19 cellular contexts compared by ENCODE assay signal in genomic region chr5:105033642-105034217, GRCh38.
A peak's percentile ranks its signal among the peaks of the same experiment; 100 is the strongest.
DNase-seq lines count a peak whose midpoint lies in the region; ATAC-seq and TF ChIP-seq lines count a peak whose summit lies in the region.
"Had no signal": no experiment of that assay in that cellular context is flagged by ENCODE, and none has a peak within 500 bp of the region (broad histone marks: within the 10 kb centered on the region; RNA-seq: fewer than 3 reads in every experiment).

No MANE protein-coding gene starts in this region.

- ATAC-seq in GM21737 (IDR thresholded peaks at IDR 0.05; ENCODE audit: unreplicated experiment) = no peak

- no peaks in the 10 kb centered on the region for H3K4me1 ChIP-seq in PC-9 (replicated peaks; ENCODE audit: insufficient read depth)
- H3K4me1 ChIP-seq in transverse colon = peaks cover 0 to 14% (median 2%) of the 10 kb centered on the region in 4 donors
- no peaks in the 10 kb centered on the region for H3K4me1 ChIP-seq in breast epithelium

- H3K79me2 ChIP-seq in PC-9 (ENCODE audit: low read depth) = no peaks in the 10 kb centered on the region

- no peaks in the 10 kb centered on the region for H3K36me3 ChIP-seq in PC-9 (ENCODE audit: low read depth)
- H3K36me3 ChIP-seq in transverse colon = no peaks in the 10 kb centered on the region
- no peaks in the 10 kb centered on the region for H3K36me3 ChIP-seq in breast epithelium

- H3F3A ChIP-seq in PC-9 (ENCODE audit: insufficient read depth, low read depth) = no peaks in the 10 kb centered on the region

- CTCF ChIA-PET in PC-9 (lab: Charles Lee) = no interaction called here

- POLR2A ChIA-PET in PC-9 (lab: Charles Lee; ENCODE audit: unreplicated experiment) = no interaction called here

- no peaks in the 10 kb centered on the region for H3K27me3 Mint-ChIP-seq in glutamatergic neuron (ENCODE audit: unreplicated experiment)

- no peak overlapping the region for H3K4me2 ChIP-seq in PC-9

- H3K9me3 ChIP-seq in PC-9 (ENCODE audit: insufficient read depth, low read depth) (no peaks in the 10 kb centered on the region), transverse colon (no peaks in the 10 kb centered on the region), breast epithelium (peaks cover 0 to 4% of the 10 kb centered on the region in 2 donors)

- peak overlapping the region; percentile 18 for H3K27ac Mint-ChIP-seq in glutamatergic neuron (ENCODE audit: unreplicated experiment)
- H3K27ac Mint-ChIP-seq: CD14-positive monocyte, H9 had no signal

- intact Hi-C loops in PC-9 (cut with micrococcal nuclease; ENCODE audit: unreplicated experiment) (no loop called here), transverse colon (cut with DNase I; ENCODE audit: low total_unique reads) (no loop called here), breast epithelium (cut with DNase I; ENCODE audit: low total_unique reads) (no loop called here)

- H4K20me1 ChIP-seq in PC-9 (ENCODE audit: insufficient read depth) = no peaks in the 10 kb centered on the region

- TF ChIP-seq CTCF in PC-9 (conservative IDR thresholded peaks at IDR 0.05) (no peak), glutamatergic neuron (IDR thresholded peaks at IDR 0.05; ENCODE audit: partially characterized antibody, unreplicated experiment) (no peak), transverse colon (IDR thresholded peaks at IDR 0.05) (no peak), breast epithelium (IDR thresholded peaks at IDR 0.05) (no peak)

- TF ChIP-seq POLR2A in transverse colon (IDR thresholded peaks at IDR 0.05) (no peak), breast epithelium (IDR thresholded peaks at IDR 0.05) (no peak)

- peaks cover 5% of the 10 kb centered on the region for H3K9me3 Mint-ChIP-seq in glutamatergic neuron (ENCODE audit: unreplicated experiment)

- no peaks in the 10 kb centered on the region for H3K27me3 ChIP-seq in PC-9 (ENCODE audit: insufficient read depth, low read depth)
- H3K27me3 ChIP-seq in transverse colon = no peaks in the 10 kb centered on the region
- H3K27me3 ChIP-seq in breast epithelium = no peaks in the 10 kb centered on the region

- H3K9me2 ChIP-seq in PC-9 (ENCODE audit: insufficient read depth) = no peaks in the 10 kb centered on the region

- H3K4me1 Mint-ChIP-seq in glutamatergic neuron (ENCODE audit: low read depth, unreplicated experiment) = peaks cover 1% of the 10 kb centered on the region
- H3K4me1 Mint-ChIP-seq: CD14-positive monocyte, H9 had no signal

- H3K4me3 Mint-ChIP-seq in glutamatergic neuron (ENCODE audit: unreplicated experiment) = no peak overlapping the region
- H3K4me3 Mint-ChIP-seq: CD14-positive monocyte, H9 had no signal

- in situ Hi-C loops in transverse colon (cut with MboI; ENCODE audit: low pct_ligation_motif_present in 1 of 4, low pct_unique_long_range_greater_than_20kb in 1 of 4, low sequenced_read_pairs in 3 of 4) = no loop called here

- WGBS in transverse colon (ENCODE audit: low coverage in 1 of 2), 2 donors = 55 to 73% methylated on average over 4 of the region's 4 CpGs

- TF ChIP-seq EP300 in transverse colon (IDR thresholded peaks at IDR 0.05; ENCODE audit: low read depth) = no peak

- H3K36me3 Mint-ChIP-seq in glutamatergic neuron (ENCODE audit: unreplicated experiment) = peaks cover 7% of the 10 kb centered on the region
- H3K36me3 Mint-ChIP-seq: CD14-positive monocyte had no signal

- H3K27ac ChIP-seq in PC-9 (no peak overlapping the region), transverse colon (no peak overlapping the region), breast epithelium (no peak overlapping the region)

- 0 out of 2 replicates have a peak overlapping the region, but pooled peaks have one; percentile 63 for H2AFZ ChIP-seq in PC-9

- BruUV-seq in PC-9 (replicated peaks; lab: Mats Ljungman, UMichigan) = no TSS peak

- DNase-seq in HuH-7 (ENCODE audit: low spot score) = peak; percentile 40
- DNase-seq in PC-9 = no peak
- DNase-seq in glutamatergic neuron = no peak
- DNase-seq in transverse colon = peak; percentile 12
- no peak for DNase-seq in breast epithelium (ENCODE audit: low spot score in 2 of 2)
- DNase-seq in EL = no peak
- DNase-seq: AML-193, DMS79 treated with DMSO at 0.1 percent for 48 hours, H9, IMR-90, MM.1S, NCI-H1105, NCI-H2081, NCI-H446 treated with DMSO at 0.1 percent for 48 hours, NCI-H69, RPMI8226, SHP77 treated with DMSO at 0.1 percent for 48 hours had no signal

- H3K4me3 ChIP-seq in PC-9 (no peak overlapping the region), transverse colon (no peak overlapping the region), breast epithelium (no peak overlapping the region)

Comparison
In these comparisons a context has a peak if more than half of its experiments do, and no peak if none do; other contexts are left out.
1. DNase-seq: peak in HuH-7 (single experiment) and transverse colon (single experiment); none in PC-9 (0 of 2), glutamatergic neuron (single experiment), breast epithelium (0 of 2) and EL (single experiment).